20 cellular contexts compared by ENCODE assay signal in the genomic region with DNA sequence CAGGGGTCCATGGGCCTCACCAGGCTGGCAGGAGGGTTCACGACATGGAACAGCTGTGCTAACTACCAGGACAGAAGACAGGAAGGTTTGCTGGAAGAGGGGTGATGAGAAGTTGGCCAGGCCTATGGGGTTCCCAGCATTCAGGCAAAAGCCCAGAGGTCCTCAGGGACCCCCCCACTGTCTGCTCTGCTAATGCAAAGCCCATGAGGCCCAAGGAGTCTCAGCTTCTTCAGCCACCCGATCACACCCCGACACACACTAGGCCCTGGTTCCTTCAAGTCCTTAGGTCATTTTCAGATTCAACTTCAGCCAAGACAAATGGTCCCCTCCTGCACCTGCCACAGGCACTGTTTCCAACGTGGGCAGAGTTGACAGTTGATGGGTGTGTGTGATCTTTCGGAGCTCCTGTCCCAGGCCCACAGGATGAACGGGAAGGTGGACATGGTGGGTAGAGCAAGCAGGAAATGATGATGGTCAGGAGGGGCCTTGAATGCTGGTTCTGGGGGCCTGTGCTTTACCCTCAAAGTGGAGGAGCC. TPM values are rescaled to one million over a fixed set of nuclear protein-coding genes. Genes with fewer than 3 reads are reported as not detected.
DNase-seq lines count a peak whose midpoint lies in the region; ATAC-seq, FAIRE-seq and TF ChIP-seq lines count a peak whose summit lies in the region.
"Had no signal": no experiment of that assay in that cellular context is flagged by ENCODE, and none has a peak within 500 bp of the region (broad histone marks: within the 10 kb centered on the region; RNA-seq: fewer than 3 reads in every experiment).

No MANE protein-coding gene starts in this region.

- CTCF ChIA-PET in MCF 10A (lab: Yijun Ruan, JAX), result interaction anchor here (0.6 kb wide), 2 partner anchors 39 to 48 kb away, joined by 4 read pairs; no protein-coding TSS in a partner anchor

- no peak for TF ChIP-seq CTCF in breast epithelium (IDR thresholded peaks at IDR 0.05)
- no peak for TF ChIP-seq CTCF in MCF 10A (IDR thresholded peaks at IDR 0.05; ENCODE audit: unreplicated experiment)
- no peak for TF ChIP-seq CTCF in kidney (IDR thresholded peaks at IDR 0.05; ENCODE audit: borderline replicate concordance, extremely low read depth, insufficient read depth)
- TF ChIP-seq CTCF in osteoblast (IDR thresholded peaks at IDR 0.05; ENCODE audit: extremely low read depth, low read depth, low read length), result no peak
- no peak for TF ChIP-seq CTCF in upper lobe of right lung (IDR thresholded peaks at IDR 0.05)

- H3K27me3 Mint-ChIP-seq in MCF 10A (ENCODE audit: insufficient read depth, unreplicated experiment), result no peaks in the 10 kb centered on the region

- peaks cover 0 to 4% of the 10 kb centered on the region in 2 donors for H3K4me1 ChIP-seq in breast epithelium
- no peaks in the 10 kb centered on the region for H3K4me1 ChIP-seq in kidney (ENCODE audit: control insufficient read depth in 1 of 2, insufficient read depth in 1 of 2, low read depth in 1 of 2, low read length in 2 of 2)
- H3K4me1 ChIP-seq in osteoblast (ENCODE audit: insufficient read depth, low read length), result peaks cover 37% of the 10 kb centered on the region
- peaks cover 3% of the 10 kb centered on the region for H3K4me1 ChIP-seq in upper lobe of right lung

- no peak overlapping the region for H3K4me2 ChIP-seq in osteoblast (ENCODE audit: insufficient read depth, low read length)
- H3K4me2 ChIP-seq: KMS-11, PC-9 had no signal

- intact Hi-C loops in breast epithelium (cut with DNase I; ENCODE audit: low total_unique reads), result loop anchor here (5.0 kb wide), 2 partner anchors 113 to 477 kb away; no protein-coding TSS in a partner anchor
- intact Hi-C loops in MCF 10A (cut with micrococcal nuclease), result no loop called here
- intact Hi-C loops in kidney (cut with DNase I), result no loop called here
- intact Hi-C loops in upper lobe of right lung (cut with DNase I), result no loop called here

- H2AFZ ChIP-seq in osteoblast (ENCODE audit: low read length), result no peak overlapping the region
- H2AFZ ChIP-seq: PC-9 had no signal

- BruUV-seq in MCF 10A (replicated peaks; lab: Mats Ljungman, UMichigan), result no TSS peak

- H3K4me3 Mint-ChIP-seq in MCF 10A (ENCODE audit: unreplicated experiment), result no peak overlapping the region

- H3K27me3 ChIP-seq in breast epithelium (no peaks in the 10 kb centered on the region), osteoblast (ENCODE audit: insufficient read depth, low read length) (no peaks in the 10 kb centered on the region), upper lobe of right lung (no peaks in the 10 kb centered on the region)

- H3K4me1 Mint-ChIP-seq in MCF 10A (ENCODE audit: insufficient read depth, unreplicated experiment), result no peaks in the 10 kb centered on the region

- no peak for FAIRE-seq in kidney (lab: Jason Lieb, UNC)
- FAIRE-seq: D721Med, GM12892 had no signal

- no peaks in the 10 kb centered on the region for H3K36me3 ChIP-seq in breast epithelium
- H3K36me3 ChIP-seq in kidney (ENCODE audit: control insufficient read depth in 1 of 2, insufficient read depth in 2 of 2, low read length in 2 of 2), result no peaks in the 10 kb centered on the region
- peaks cover 4% of the 10 kb centered on the region for H3K36me3 ChIP-seq in osteoblast (ENCODE audit: insufficient read depth, low read length)
- H3K36me3 ChIP-seq in upper lobe of right lung, result no peaks in the 10 kb centered on the region

- H3K4me3 ChIP-seq in breast epithelium (no peak overlapping the region), kidney (ENCODE audit: low read length in 2 of 2) (no peak overlapping the region), osteoblast (ENCODE audit: insufficient read depth, low read length) (no peak overlapping the region), upper lobe of right lung (no peak overlapping the region)
- H3K4me3 ChIP-seq: PC-9 had no signal

- H3K9me3 ChIP-seq in breast epithelium, result no peaks in the 10 kb centered on the region
- no peaks in the 10 kb centered on the region for H3K9me3 ChIP-seq in kidney (ENCODE audit: control insufficient read depth in 1 of 2, low read length in 2 of 2)
- H3K9me3 ChIP-seq in osteoblast (ENCODE audit: low read depth, low read length), result no peaks in the 10 kb centered on the region
- H3K9me3 ChIP-seq in upper lobe of right lung, result no peaks in the 10 kb centered on the region

- no peak for ATAC-seq in upper lobe of right lung

- no peak for DNase-seq in breast epithelium (ENCODE audit: low spot score in 2 of 2)
- no peak for DNase-seq in MCF 10A (ENCODE audit: unreplicated experiment)
- DNase-seq in kidney, result peak; percentile 10
- DNase-seq in osteoblast (ENCODE audit: insufficient read length, low spot score, missing footprints), result no peak
- DNase-seq in upper lobe of right lung, result peak; percentile 18
- DNase-seq in NCI-H2107 treated with DMSO at 0.1 percent for 48 hours (lab: John Stamatoyannopoulos, UW; ENCODE audit: unreplicated experiment), result no peak
- DNase-seq in kidney glomerular epithelial cell (lab: John Stamatoyannopoulos, UW), result no peak
- DNase-seq in NCI-H1436 (lab: John Stamatoyannopoulos, UW), result no peak
- DNase-seq: AML-193, NCI-H1417 treated with DMSO at 0.1 percent for 48 hours, NCI-H1930, NCI-H526, PC-9 had no signal

- no peaks in the 10 kb centered on the region for H3K36me3 Mint-ChIP-seq in MCF 10A (ENCODE audit: insufficient read depth, unreplicated experiment)

- no peak overlapping the region for H3K27ac Mint-ChIP-seq in MCF 10A (ENCODE audit: low read depth, unreplicated experiment)

- H3K27ac ChIP-seq in breast epithelium, result peak overlapping the region; percentile 87 to 92
- no peak overlapping the region for H3K27ac ChIP-seq in kidney (ENCODE audit: low read depth in 2 of 2, low read length in 2 of 2)
- peak overlapping the region; percentile 48 for H3K27ac ChIP-seq in osteoblast (ENCODE audit: low read depth, low read length)
- no peak overlapping the region for H3K27ac ChIP-seq in upper lobe of right lung
- H3K27ac ChIP-seq: 22Rv1, C4-2B, KMS-11, PC-9, RWPE1 had no signal

- H3K9me3 Mint-ChIP-seq in MCF 10A (ENCODE audit: unreplicated experiment), result no peaks in the 10 kb centered on the region

- H4K20me1 ChIP-seq in osteoblast (ENCODE audit: insufficient read depth, low read length), result peaks cover 33% of the 10 kb centered on the region

- H3K79me2 ChIP-seq in osteoblast (ENCODE audit: insufficient read depth, low read length), result peaks cover 94% of the 10 kb centered on the region

- TF ChIP-seq POLR2A in breast epithelium (IDR thresholded peaks at IDR 0.05), result no peak

- POLR2A ChIA-PET in MCF 10A (lab: Yijun Ruan, JAX), result no interaction called here

- H3K9ac ChIP-seq in kidney (ENCODE audit: low read length in 2 of 2), result no peak overlapping the region
- H3K9ac ChIP-seq: KMS-11 had no signal

RNA-seq across cellular contexts. Expression of a gene that starts 20.4 kb away (rescaled TPM):
- 10 to 100 TPM; 11.3 to 51.8 (median 19.7) TPM for total RNA-seq in breast epithelium
- 0.17 TPM in 1 of 2 replicates, not detected in the other for total RNA-seq in MCF 10A (2022)
- 13.6 TPM for total RNA-seq in kidney
- polyA plus RNA-seq in kidney (ENCODE audit: insufficient read depth, low read depth, low replicate concordance), result 2.0 TPM
- total RNA-seq in osteoblast, result 144 and 203 TPM in 2 replicates
- total RNA-seq in upper lobe of right lung, result 16.4 TPM
- total RNA-seq: HT-29, PC-9 had no signal

Comparison
In these comparisons a context has a peak if more than half of its experiments do, and no peak if none do; other contexts are left out.
1. RNA of a gene that starts 20.4 kb away (total RNA-seq): 144 to 203 TPM in osteoblast, 11.3 to 51.8 TPM in breast epithelium, 16.4 TPM in upper lobe of right lung (single experiment) and 13.6 TPM in kidney (single experiment); 0.17 TPM in MCF 10A; every median in the first group is over 10 times any median in the second.
2. DNase-seq: peak in kidney (single experiment) and upper lobe of right lung (single experiment); none in breast epithelium (0 of 2), MCF 10A (single experiment), osteoblast (single experiment), NCI-H2107 treated with DMSO at 0.1 percent for 48 hours (single experiment), kidney glomerular epithelial cell (single experiment) and NCI-H1436 (single experiment).
3. H3K27ac ChIP-seq: peak in breast epithelium (2 of 2) and osteoblast (single experiment); none in kidney (0 of 2) and upper lobe of right lung (single experiment).